10 cellular contexts compared by ENCODE assay signal in genomic region chr4:186820371-186820990, GRCh38.
DNase-seq lines count a peak whose midpoint lies in the region; ATAC-seq and TF ChIP-seq lines count a peak whose summit lies in the region.
"Had no signal": no experiment of that assay in that cellular context is flagged by ENCODE, and none has a peak within 500 bp of the region (broad histone marks: within the 10 kb centered on the region; RNA-seq: fewer than 3 reads in every experiment).

No MANE protein-coding gene starts in this region.

- intact Hi-C loops in esophagus squamous epithelium (cut with DNase I), result no loop called here

- H3K4ac ChIP-seq in neuronal stem cell (ENCODE audit: low read length), result no peak overlapping the region

- no peaks in the 10 kb centered on the region for H3K79me1 ChIP-seq in neuronal stem cell (ENCODE audit: low read depth, low read length)

- no peak overlapping the region for H3K4me3 Mint-ChIP-seq in chondrocyte (ENCODE audit: unreplicated experiment)

- H3K9me3 ChIP-seq in esophagus squamous epithelium (no peaks in the 10 kb centered on the region), neuronal stem cell (replicated peaks in 1 of 2; ENCODE audit: control insufficient read depth in 2 of 2, insufficient read depth in 1 of 2, low read depth in 1 of 2, low read length in 2 of 2) (no peaks in the 10 kb centered on the region)

- H3K4me1 ChIP-seq in esophagus squamous epithelium (peaks cover 0 to 10% (median 0%) of the 10 kb centered on the region in 3 donors), neuronal stem cell (ENCODE audit: control insufficient read depth in 2 of 2, insufficient read depth in 1 of 2, low read depth in 1 of 2, low read length in 2 of 2) (peaks cover 0 to 4% of the 10 kb centered on the region in 2 donors)

- no peak overlapping the region for H3K27ac ChIP-seq in esophagus squamous epithelium
- H3K27ac ChIP-seq in neuronal stem cell (replicated peaks; ENCODE audit: low read length), result no peak overlapping the region

- peak overlapping the region; percentile 88 for H3K27ac Mint-ChIP-seq in chondrocyte (ENCODE audit: unreplicated experiment)

- H2AK5ac ChIP-seq in neuronal stem cell (ENCODE audit: low read depth, low read length), result no peak overlapping the region

- no peak overlapping the region for H2AFZ ChIP-seq in neuronal stem cell (ENCODE audit: low read length)

- no peak overlapping the region for H2BK12ac ChIP-seq in neuronal stem cell (ENCODE audit: low read length)

- H3K4me2 ChIP-seq in neuronal stem cell (ENCODE audit: insufficient read depth, low read length, poor library complexity, severe bottlenecking), result no peak overlapping the region

- TF ChIP-seq CTCF in chondrocyte (IDR thresholded peaks at IDR 0.05), result no peak
- TF ChIP-seq CTCF in esophagus squamous epithelium (IDR thresholded peaks at IDR 0.05), result no peak

- no peak overlapping the region for H3K18ac ChIP-seq in neuronal stem cell (ENCODE audit: low read length)

- H3K4me1 Mint-ChIP-seq in chondrocyte (ENCODE audit: low read depth), result peaks cover 22% of the 10 kb centered on the region

- H3K27me3 ChIP-seq in esophagus squamous epithelium (no peaks in the 10 kb centered on the region), neuronal stem cell (ENCODE audit: control insufficient read depth in 3 of 3, insufficient read depth in 3 of 3, low read depth in 1 of 3, low read length in 3 of 3) (no peaks in the 10 kb centered on the region)

- no peak overlapping the region for H3K23ac ChIP-seq in neuronal stem cell (ENCODE audit: low read depth, low read length, poor library complexity)

- no peaks in the 10 kb centered on the region for H3K9me3 Mint-ChIP-seq in chondrocyte (ENCODE audit: low read depth)

- H4K91ac ChIP-seq in neuronal stem cell (ENCODE audit: low read depth, low read length, poor library complexity), result no peak overlapping the region

- H2BK15ac ChIP-seq in neuronal stem cell (ENCODE audit: low read length), result no peak overlapping the region

- DNase-seq in DMS 273 treated with DMSO at 0.1 percent for 48 hours (lab: John Stamatoyannopoulos, UW) (peak; percentile 47), NCI-H128 (lab: John Stamatoyannopoulos, UW; ENCODE audit: unreplicated experiment) (peak; percentile 12), chondrocyte (ENCODE audit: low spot score) (no peak), mucosa of gallbladder (ENCODE audit: low spot score) (peak; percentile 45), esophagus squamous epithelium (lab: John Stamatoyannopoulos, UW) (no peak), neuronal stem cell (ENCODE audit: low spot score) (no peak)
- DNase-seq: stimulated activated CD4-positive, alpha-beta T cell treated with anti-CD3 and anti-CD28 coated beads, Interleukin-2, amount 100 ng/mL, for 48 hours; T-helper 2 cell had no signal

- no peaks in the 10 kb centered on the region for H3K27me3 Mint-ChIP-seq in chondrocyte (ENCODE audit: low read depth)

- 38 to 66% methylated on average over 4 to 5 of the region's 5 CpGs for WGBS in esophagus squamous epithelium, 2 donors
- WGBS in neuronal stem cell (ENCODE audit: extremely low coverage in 2 of 2, insufficient read length in 2 of 2, insufficient replicate concordance in 1 of 2), 2 donors, result no CpG with 5 or more reads among the region's 5 CpGs

- H3K4me3 ChIP-seq in esophagus squamous epithelium (no peak overlapping the region), neuronal stem cell (ENCODE audit: low read length in 2 of 2) (no peak overlapping the region)

- no peak overlapping the region for H4K8ac ChIP-seq in neuronal stem cell (ENCODE audit: low read depth, low read length)

- no peak overlapping the region for H3K14ac ChIP-seq in neuronal stem cell (ENCODE audit: low read length)

- no peaks in the 10 kb centered on the region for H3K36me3 ChIP-seq in esophagus squamous epithelium
- H3K36me3 ChIP-seq in neuronal stem cell (replicated peaks in 1 of 2; ENCODE audit: control insufficient read depth in 2 of 2, insufficient read depth in 2 of 2, low read length in 2 of 2), result no peaks in the 10 kb centered on the region

- H3K9ac ChIP-seq in neuronal stem cell (ENCODE audit: low read depth, low read length, poor library complexity), result no peak overlapping the region

- TF ChIP-seq POLR2A in esophagus squamous epithelium (IDR thresholded peaks at IDR 0.05), result no peak

- no peak overlapping the region for H2BK5ac ChIP-seq in neuronal stem cell (ENCODE audit: low read length)

- H2BK120ac ChIP-seq in neuronal stem cell (ENCODE audit: low read depth, low read length), result no peak overlapping the region

- ATAC-seq in HG02798 (IDR thresholded peaks at IDR 0.05; ENCODE audit: poor library complexity, unreplicated experiment), result no peak
- ATAC-seq in GM21825 (IDR thresholded peaks at IDR 0.05; ENCODE audit: unreplicated experiment), result no peak

- H3K36me3 Mint-ChIP-seq in chondrocyte (ENCODE audit: low read depth), result no peaks in the 10 kb centered on the region

Comparison
In these comparisons a context has a peak if more than half of its experiments do, and no peak if none do; other contexts are left out.
1. DNase-seq: peak in DMS 273 treated with DMSO at 0.1 percent for 48 hours (single experiment), NCI-H128 (single experiment) and mucosa of gallbladder (single experiment); none in chondrocyte (single experiment), esophagus squamous epithelium (single experiment) and neuronal stem cell (single experiment).